1 cellular context compared by ENCODE assay signal in genomic region chr6:136550330-136551071, GRCh38.
TF ChIP-seq lines count a peak whose summit lies in the region.

Gene MAP7, minus strand, starts transcription at chr6:136550422. Its CDS starts 14 bp downstream, at chr6:136550408.

TF ChIP-seq in K562, 482 proteins besides CTCF, POLR2A, EP300 and RAD21 (continued from another document and continues in another):
- TF ChIP-seq GMEB1 (CRISPR knock-in tag; IDR thresholded peaks at IDR 0.05) (no peak), CCAR2 (IDR thresholded peaks at IDR 0.05; ENCODE audit: low read depth, low read length) (no peak), ZNF551 (CRISPR knock-in tag; IDR thresholded peaks at IDR 0.05) (no peak), MXI1 (IDR thresholded peaks at IDR 0.05; ENCODE audit: low read depth, low read length) (no peak), ZBTB12 (CRISPR knock-in tag; IDR thresholded peaks at IDR 0.05) (peak; percentile 28; the same call in 1 of the 2 replicates), ZBTB2 (IDR thresholded peaks at IDR 0.05) (no peak), ZNF239 (CRISPR knock-in tag; IDR thresholded peaks at IDR 0.05) (no peak), ZNF197 (CRISPR knock-in tag; IDR thresholded peaks at IDR 0.05; ENCODE audit: low read depth) (no peak), CHD2 (IDR thresholded peaks at IDR 0.05; ENCODE audit: low read depth, low read length) (no peak), FIP1L1 (IDR thresholded peaks at IDR 0.05; ENCODE audit: low read depth, low read length, poor library complexity, severe bottlenecking) (peak; percentile 84), SAFB (IDR thresholded peaks at IDR 0.05; ENCODE audit: borderline replicate concordance, low read depth, low read length) (peak; percentile 46; the same call in 1 of the 2 replicates), ARID4B (CRISPR knock-in tag; IDR thresholded peaks at IDR 0.05) (peak; percentile 93), ZNF699 (CRISPR knock-in tag; IDR thresholded peaks at IDR 0.05; ENCODE audit: insufficient replicate concordance) (no peak), ZFX (CRISPR knock-in tag; IDR thresholded peaks at IDR 0.05) (peak; percentile 61), ZEB2 (IDR thresholded peaks at IDR 0.05) (peak; percentile 100), RB1 (IDR thresholded peaks at IDR 0.05; ENCODE audit: low read depth) (peak; percentile 96), ZNF212 (CRISPR knock-in tag; IDR thresholded peaks at IDR 0.05) (no peak), HIVEP1 (CRISPR knock-in tag; IDR thresholded peaks at IDR 0.05) (no peak), NKRF (IDR thresholded peaks at IDR 0.05; ENCODE audit: borderline replicate concordance) (peak; percentile 29; the same call in 1 of the 2 replicates), ZNF280B (CRISPR knock-in tag; IDR thresholded peaks at IDR 0.05) (no peak), NFRKB (IDR thresholded peaks at IDR 0.05; ENCODE audit: low read depth) (no peak), RFX5 (IDR thresholded peaks at IDR 0.05; ENCODE audit: low read depth, low read length) (no peak), ATF3 (IDR thresholded peaks at IDR 0.05) (no peak), ATF3 (CRISPR knock-in tag; conservative IDR thresholded peaks at IDR 0.05) (peak; percentile 73), ZNF449 (CRISPR knock-in tag; IDR thresholded peaks at IDR 0.05) (no peak), NR2C1 (IDR thresholded peaks at IDR 0.05) (no peak), NR2C1 (tag; IDR thresholded peaks at IDR 0.05) (peak; percentile 74), GATAD2A (IDR thresholded peaks at IDR 0.05) (peak; percentile 68; the same call in 1 of the 2 replicates), ARID1B (IDR thresholded peaks at IDR 0.05) (no peak), ZFP1 (CRISPR knock-in tag; IDR thresholded peaks at IDR 0.05) (no peak), BRF1 (IDR thresholded peaks at IDR 0.05; ENCODE audit: borderline replicate concordance, extremely low read depth, insufficient read length) (no peak), KDM5B (IDR thresholded peaks at IDR 0.05; ENCODE audit: insufficient replicate concordance, low read depth, low read length) (peak; percentile 59), CREB3L1 (IDR thresholded peaks at IDR 0.05; ENCODE audit: borderline replicate concordance, low read depth) (peak; percentile 53; the same call in 1 of the 2 replicates), ZSCAN29 (IDR thresholded peaks at IDR 0.05) (no peak), ZBTB9 (CRISPR knock-in tag; IDR thresholded peaks at IDR 0.05) (peak; percentile 64; the same call in 1 of the 2 replicates), ZFP91 (CRISPR knock-in tag; IDR thresholded peaks at IDR 0.05) (no peak), EP400 (IDR thresholded peaks at IDR 0.05) (no peak), PYGO2 (tag; IDR thresholded peaks at IDR 0.05) (no peak)
